In the genomic region with DNA sequence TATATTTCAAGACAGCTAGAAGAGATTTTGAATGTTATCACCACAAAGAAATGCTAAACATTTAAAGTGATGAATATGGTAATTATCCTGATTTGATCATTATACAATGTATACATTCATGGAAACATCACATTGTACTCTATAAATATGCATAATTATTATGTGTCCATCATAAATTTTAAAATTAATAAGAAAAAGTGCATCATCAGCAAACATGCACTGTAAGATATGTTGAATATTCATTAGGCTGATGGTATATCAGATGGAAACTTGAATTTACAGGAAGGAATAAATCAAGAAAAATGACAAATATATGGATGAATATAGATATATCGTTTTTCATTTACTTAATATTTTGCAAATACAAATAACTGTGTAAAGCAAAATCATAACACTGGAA, we compare ENCODE assay signal across 28 cellular contexts.
"Had no signal": no experiment of that assay in that cellular context is flagged by ENCODE, and none has a peak within 500 bp of the region (broad histone marks: within the 10 kb centered on the region; RNA-seq: fewer than 3 reads in every experiment).

No MANE protein-coding gene starts in this region.

- ATAC-seq: naive thymus-derived CD8-positive, alpha-beta T cell; natural killer cell treated with Interleukin-12 subunit alpha and Interleukin-12 subunit beta and Interleukin-15 and Interleukin-18, amount 100 ng/mL, for 72 hours; psoas muscle; right cardiac atrium; sciatic nerve; stimulated activated effector memory CD8-positive, alpha-beta T cell treated with anti-CD3 and anti-CD28 coated beads, Interleukin-12 subunit alpha, Interleukin-12 subunit beta, amount 100 ng/mL, for 72 hours had no signal

- H3K9me3 ChIP-seq: ovary, thoracic aorta, thyroid gland, upper lobe of left lung, vagina had no signal

- H3K27me3 ChIP-seq: ovary, spleen, stomach, thyroid gland, tibial nerve, upper lobe of left lung, vagina had no signal

- H3K4me2 ChIP-seq: smooth muscle cell had no signal

- H3K27ac ChIP-seq: ovary, parathyroid adenoma, psoas muscle, skin epidermis, spleen, stomach, thoracic aorta, thyroid gland, tibial nerve, upper lobe of left lung, vagina had no signal

- DNase-seq: naive B cell; naive thymus-derived CD8-positive, alpha-beta T cell; nephron progenitor cell; occipital lobe; ovary; posterior cingulate gyrus; psoas muscle; right cardiac atrium; spleen; stimulated activated CD4-positive, alpha-beta T cell treated with anti-CD3 and anti-CD28 coated beads, Interleukin-12 subunit alpha, Interleukin-12 subunit beta, amount 100 ng/mL, for 4 hours; stimulated activated CD4-positive, alpha-beta T cell treated with anti-CD3 and anti-CD28 coated beads, Interleukin-2, amount 100 ng/mL, for 24 hours; stimulated activated CD4-positive, alpha-beta T cell treated with anti-CD3 and anti-CD28 coated beads, Interleukin-2, amount 100 ng/mL, for 48 hours; stimulated activated CD4-positive, alpha-beta T cell treated with anti-CD3 and anti-CD28 coated beads, Interleukin-4, amount 100 ng/mL, for 24 hours; stimulated activated naive CD4-positive, alpha-beta T cell; stomach; thyroid gland; trophoblast cell; upper lobe of left lung had no signal

- FAIRE-seq: urothelium cell line had no signal

- H3K4me3 ChIP-seq: ovary, psoas muscle, skin epidermis, smooth muscle cell, spleen, stomach, thoracic aorta, thyroid gland, tibial nerve, upper lobe of left lung, vagina had no signal

- H2AFZ ChIP-seq: parathyroid adenoma had no signal

- H3K4me1 ChIP-seq: parathyroid adenoma, psoas muscle, spleen, stomach, thyroid gland, tibial nerve, upper lobe of left lung, vagina had no signal

- H3K36me3 ChIP-seq: ovary, spleen, stomach, thoracic aorta, thyroid gland, tibial nerve, upper lobe of left lung, vagina had no signal

- H3K79me2 ChIP-seq: parathyroid adenoma had no signal

- H3K9ac ChIP-seq: parathyroid adenoma had no signal
